In the genomic region with DNA sequence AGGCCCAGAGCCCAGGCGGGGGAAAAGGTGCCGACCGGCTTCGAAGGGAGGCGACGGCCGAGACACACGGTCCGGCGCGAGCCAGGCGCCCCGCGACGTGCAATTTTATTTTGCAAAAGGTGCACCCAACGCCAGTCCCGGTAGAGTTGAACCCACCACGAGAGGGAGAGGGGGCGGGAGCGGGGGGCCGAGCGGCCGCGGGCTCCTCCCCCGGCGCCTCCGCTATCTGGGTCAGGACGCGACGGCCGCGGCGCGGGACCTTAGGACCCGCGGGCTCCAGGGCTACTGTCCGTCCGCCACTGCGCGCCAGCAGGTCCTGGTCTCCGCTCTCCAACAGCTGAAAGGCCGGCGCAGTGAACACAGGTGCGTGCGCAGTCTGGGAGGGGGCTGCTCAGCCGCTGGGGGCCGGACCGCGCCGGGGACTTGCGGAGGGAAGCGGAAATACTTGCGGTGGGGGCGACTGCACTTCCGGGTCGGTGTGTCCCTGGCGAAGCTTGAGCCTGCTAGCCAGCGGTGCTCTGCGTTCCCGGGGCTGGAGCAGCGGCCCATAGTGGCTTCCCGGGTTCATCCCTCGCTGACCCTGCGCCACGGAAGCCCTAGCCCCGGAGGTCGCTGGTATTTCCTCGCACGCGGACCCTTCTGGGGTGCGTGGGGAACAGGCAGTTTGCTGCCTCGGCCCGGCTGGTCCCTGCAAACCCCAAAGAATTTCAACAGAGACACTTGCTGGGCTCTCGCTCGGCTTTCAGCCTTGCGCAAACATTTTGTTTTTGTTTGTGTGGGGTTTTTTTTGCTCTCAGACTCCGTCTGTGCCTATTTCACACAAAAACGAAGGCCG, we compare ENCODE assay signal across 8 cellular contexts. TPM values are rescaled to one million over a fixed set of nuclear protein-coding genes. Genes with fewer than 3 reads are reported as not detected.
DNase-seq lines count a peak whose midpoint lies in the region; ATAC-seq and TF ChIP-seq lines count a peak whose summit lies in the region.

RMDN2 (plus strand) TSS at position 225 of the 835 bp plus-strand sequence. CDS start 3,991 bp downstream, outside the sequence.

- H2AFZ ChIP-seq in HCT116 (ENCODE audit: low read depth, low read length, poor library complexity, severe bottlenecking), result peak within 1 kb of the TSS; percentile 6

- no peaks in the 10 kb centered on the region for H3K9me3 Mint-ChIP-seq in activated naive CD8-positive, alpha-beta T cell (ENCODE audit: low read depth)

- H3K4me2 ChIP-seq in HCT116 (ENCODE audit: low read length), result peak within 1 kb of the TSS; percentile 82

- peaks cover 0 to 6% of the 10 kb centered on the region in 2 experiments; a peak in 2 of 4 replicates for H3K4me1 ChIP-seq in HCT116 (ENCODE audit: control insufficient read depth in 1 of 2, insufficient read depth in 2 of 2, low read length in 2 of 2)
- peaks cover 2% of the 10 kb centered on the region for H3K4me1 ChIP-seq in ovary (ENCODE audit: insufficient read depth)
- peaks cover 0 to 13% of the 10 kb centered on the region in 2 donors for H3K4me1 ChIP-seq in thyroid gland

- H4K20me1 ChIP-seq in HCT116 (ENCODE audit: insufficient read depth), result no peaks in the 10 kb centered on the region

- ATAC-seq in HCT116, result peak; percentile 92
- ATAC-seq in SK-N-SH treated with all-trans-retinoic acid at 6 μM for 48 hours, result peak; percentile 94

- TF ChIP-seq CTCF in HCT116 (IDR thresholded peaks at IDR 0.05 in 2 of 3, conservative IDR thresholded peaks at IDR 0.05 in 1 of 3; ENCODE audit: borderline replicate concordance in 1 of 3, insufficient read depth in 1 of 3, low read depth in 2 of 3, low read length in 2 of 3), result no peak; a peak in 1 of 6 replicates
- peak in 1 of 3 donors; percentile 6 for TF ChIP-seq CTCF in ovary (IDR thresholded peaks at IDR 0.05)
- peak in 3 of 6 experiments; percentile 1 to 12 (median 11) for TF ChIP-seq CTCF in thyroid gland (IDR thresholded peaks at IDR 0.05)

- H3K79me2 ChIP-seq in HCT116 (ENCODE audit: insufficient read depth, low read length), result no peaks in the 10 kb centered on the region

- peaks cover 3% of the 10 kb centered on the region for H3K36me3 Mint-ChIP-seq in activated naive CD8-positive, alpha-beta T cell

- no peak for TF ChIP-seq RAD21 in HCT116 (IDR thresholded peaks at IDR 0.05; ENCODE audit: low read depth)

- H3K27ac ChIP-seq in HCT116 (ENCODE audit: low read depth, low read length) (peak within 1 kb of the TSS; percentile 60), ovary (peak within 1 kb of the TSS; percentile 72 to 80), thyroid gland (peak within 1 kb of the TSS; percentile 81 to 96 (median 92))

- peak; percentile 43 for DNase-seq in GM04503 (ENCODE audit: low read depth)
- peak; percentile 81 for DNase-seq in HCT116 (ENCODE audit: low read depth, low spot score)
- DNase-seq in NAMALWA (ENCODE audit: low spot score), result peak; percentile 85
- peak; percentile 78 to 95 (median 90) for DNase-seq in head of caudate nucleus
- DNase-seq in ovary, result peak; percentile 84 to 93 (median 89)
- DNase-seq in thyroid gland, result peak; percentile 95

- H3K27me3 Mint-ChIP-seq in activated naive CD8-positive, alpha-beta T cell, result no peaks in the 10 kb centered on the region

- 0 to 1% (median 0%) methylated on average over 57 to 79 of the region's 79 CpGs for WGBS in ovary, 3 donors
- WGBS in thyroid gland, 2 donors, result 0 to 2% methylated on average over 25 to 46 of the region's 79 CpGs

- H3K4me3 Mint-ChIP-seq in activated naive CD8-positive, alpha-beta T cell, result peak within 1 kb of the TSS; percentile 92

- H3K36me3 ChIP-seq in HCT116 (ENCODE audit: control insufficient read depth in 1 of 2, insufficient read depth in 2 of 2, low read length in 2 of 2) (no peaks in the 10 kb centered on the region), ovary (no peaks in the 10 kb centered on the region), thyroid gland (no peaks in the 10 kb centered on the region)

- POLR2A ChIA-PET in HCT116 (lab: Charles Lee), result no interaction called here

- peak; percentile 67 for TF ChIP-seq POLR2A in HCT116 (IDR thresholded peaks at IDR 0.05; ENCODE audit: borderline replicate concordance, extremely low read depth, insufficient read depth, insufficient read length)
- TF ChIP-seq POLR2A in ovary (IDR thresholded peaks at IDR 0.05), result peak; percentile 49
- peak; percentile 31 to 92 for TF ChIP-seq POLR2A in thyroid gland (IDR thresholded peaks at IDR 0.05)

- no TSS peak for BruUV-seq in HCT116 (replicated peaks; lab: Mats Ljungman, UMichigan)

- peak within 1 kb of the TSS; percentile 61 to 68 for H3K4me3 ChIP-seq in HCT116 (replicated peaks in 1 of 2; ENCODE audit: low read depth in 1 of 2, low read length in 2 of 2)
- H3K4me3 ChIP-seq in ovary, result peak within 1 kb of the TSS; percentile 84
- peak within 1 kb of the TSS; percentile 48 to 70 (median 67) for H3K4me3 ChIP-seq in thyroid gland (replicated peaks in 1 of 3)

- intact Hi-C loops in HCT116 (cut with micrococcal nuclease) (loop anchor here (1.0 kb wide), 1 partner anchor 349 kb away; no protein-coding TSS in a partner anchor), head of caudate nucleus (cut with DNase I) (no loop called here), ovary (cut with DNase I) (no loop called here), thyroid gland (cut with DNase I) (no loop called here)

- no peak for TF ChIP-seq EP300 in ovary (IDR thresholded peaks at IDR 0.05)

- CTCF ChIA-PET in HCT116 (lab: Charles Lee), result interaction anchor here (1.2 kb wide), 2 partner anchors 57 to 349 kb away, joined by 3 to 5 read pairs; no protein-coding TSS in a partner anchor

- H3K27ac Mint-ChIP-seq in activated naive CD8-positive, alpha-beta T cell, result peak within 1 kb of the TSS; percentile 88

- RAD21 ChIA-PET in HCT116 (lab: Charles Lee; ENCODE audit: low non-redundant PET in 1 of 2, low total read pairs in 2 of 2, uncharacterized antibody in 2 of 2, unreplicated experiment in 2 of 2), result no interaction called here

- peaks cover 36% of the 10 kb centered on the region for H3K4me1 Mint-ChIP-seq in activated naive CD8-positive, alpha-beta T cell (ENCODE audit: low read depth)

- H3K9me3 ChIP-seq in HCT116 (ENCODE audit: control insufficient read depth in 1 of 2, insufficient read depth in 1 of 2, low read depth in 1 of 2, low read length in 2 of 2), result no peaks in the 10 kb centered on the region
- no peaks in the 10 kb centered on the region for H3K9me3 ChIP-seq in ovary
- no peaks in the 10 kb centered on the region for H3K9me3 ChIP-seq in thyroid gland

- H3K9me2 ChIP-seq in HCT116 (ENCODE audit: insufficient read depth), result no peaks in the 10 kb centered on the region

- peak within 1 kb of the TSS; percentile 69 for H3K9ac ChIP-seq in HCT116 (ENCODE audit: low read length)

- H3K27me3 ChIP-seq in HCT116 (ENCODE audit: insufficient read depth, low read length), result no peaks in the 10 kb centered on the region
- no peaks in the 10 kb centered on the region for H3K27me3 ChIP-seq in ovary
- no peaks in the 10 kb centered on the region for H3K27me3 ChIP-seq in thyroid gland

TF ChIP-seq in HCT116, 20 proteins besides CTCF, POLR2A, EP300 and RAD21 (continues in another document):
- TF ChIP-seq CEBPB (IDR thresholded peaks at IDR 0.05; ENCODE audit: low read depth), result no peak
- TF ChIP-seq, protein P1, sequence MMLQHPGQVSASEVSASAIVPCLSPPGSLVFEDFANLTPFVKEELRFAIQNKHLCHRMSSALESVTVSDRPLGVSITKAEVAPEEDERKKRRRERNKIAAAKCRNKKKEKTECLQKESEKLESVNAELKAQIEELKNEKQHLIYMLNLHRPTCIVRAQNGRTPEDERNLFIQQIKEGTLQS (IDR thresholded peaks at IDR 0.05), result no peak
- TF ChIP-seq CBX3 (IDR thresholded peaks at IDR 0.05; ENCODE audit: low read depth), result peak; percentile 83; the same call in 1 of the 2 replicates
- peak; percentile 97 for TF ChIP-seq POLR2AphosphoS5 (IDR thresholded peaks at IDR 0.05; ENCODE audit: low read depth, low read length)
- peak; percentile 57; the same call in 1 of the 2 replicates for TF ChIP-seq ZFX (IDR thresholded peaks at IDR 0.05)
- no peak for TF ChIP-seq TCF7L2 (IDR thresholded peaks at IDR 0.05; ENCODE audit: borderline replicate concordance, extremely low read depth, insufficient read depth, insufficient read length)
- peak; percentile 79 for TF ChIP-seq MAX (IDR thresholded peaks at IDR 0.05)

TF ChIP-seq in SK-N-SH treated with all-trans-retinoic acid at 6 μM for 48 hours, 23 proteins besides CTCF, POLR2A, EP300 and RAD21 (continues in another document):
- TF ChIP-seq ZNF8 (CRISPR knock-in tag; IDR thresholded peaks at IDR 0.05) (peak; percentile 24; the same call in 1 of the 2 replicates), SNAI2 (CRISPR knock-in tag; IDR thresholded peaks at IDR 0.05) (no peak; the same call in 1 of the 2 replicates), ZFP3 (CRISPR knock-in tag; IDR thresholded peaks at IDR 0.05) (peak; percentile 46)
- TF ChIP-seq, protein P2, sequence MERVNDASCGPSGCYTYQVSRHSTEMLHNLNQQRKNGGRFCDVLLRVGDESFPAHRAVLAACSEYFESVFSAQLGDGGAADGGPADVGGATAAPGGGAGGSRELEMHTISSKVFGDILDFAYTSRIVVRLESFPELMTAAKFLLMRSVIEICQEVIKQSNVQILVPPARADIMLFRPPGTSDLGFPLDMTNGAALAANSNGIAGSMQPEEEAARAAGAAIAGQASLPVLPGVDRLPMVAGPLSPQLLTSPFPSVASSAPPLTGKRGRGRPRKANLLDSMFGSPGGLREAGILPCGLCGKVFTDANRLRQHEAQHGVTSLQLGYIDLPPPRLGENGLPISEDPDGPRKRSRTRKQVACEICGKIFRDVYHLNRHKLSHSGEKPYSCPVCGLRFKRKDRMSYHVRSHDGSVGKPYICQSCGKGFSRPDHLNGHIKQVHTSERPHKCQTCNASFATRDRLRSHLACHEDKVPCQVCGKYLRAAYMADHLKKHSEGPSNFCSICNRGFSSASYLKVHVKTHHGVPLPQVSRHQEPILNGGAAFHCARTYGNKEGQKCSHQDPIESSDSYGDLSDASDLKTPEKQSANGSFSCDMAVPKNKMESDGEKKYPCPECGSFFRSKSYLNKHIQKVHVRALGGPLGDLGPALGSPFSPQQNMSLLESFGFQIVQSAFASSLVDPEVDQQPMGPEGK (CRISPR knock-in tag; IDR thresholded peaks at IDR 0.05; ENCODE audit: borderline replicate concordance), result peak; percentile 98

RNA-seq across cellular contexts. Expression of gene RMDN2, which starts in this region (rescaled TPM):
- total RNA-seq in HCT116 (2021; ENCODE audit: unreplicated experiment), result 4.5 TPM
- polyA plus RNA-seq in HCT116 (2012), result 0.41 and 1.4 TPM in 2 replicates
- total RNA-seq in ovary, result 1 to 10 TPM; 4.7 to 7.5 (median 6.4) TPM
- 10 to 100 TPM in 1 of 2 donors, 1 to 10 TPM in 1; 4.8 to 60.9 TPM for polyA plus RNA-seq in ovary
- 10 to 100 TPM in 3 of 4 donors, 1 to 10 TPM in 1; 8.9 to 14.6 (median 13.3) TPM for total RNA-seq in thyroid gland

Comparison
In these comparisons a context has a peak if more than half of its experiments do, and no peak if none do; other contexts are left out.
1. Peak in every context shown above with its lines: DNase-seq, ATAC-seq, H3K4me3 ChIP-seq and H3K27ac ChIP-seq.
2. DNase-seq: peak in every context shown above with its lines; median percentile 95 in thyroid gland; 90 in head of caudate nucleus; 89 in ovary; 85 in NAMALWA; 81 in HCT116; 43 in GM04503.